Comparison of ENCODE assay signal across 17 cellular contexts in genomic region chr11:128297805-128298204, GRCh38.
DNase-seq lines count a peak whose midpoint lies in the region; ATAC-seq and TF ChIP-seq lines count a peak whose summit lies in the region.
"Had no signal": no experiment of that assay in that cellular context is flagged by ENCODE, and none has a peak within 500 bp of the region (broad histone marks: within the 10 kb centered on the region; RNA-seq: fewer than 3 reads in every experiment).

No MANE protein-coding gene starts in this region.

- H3K27me3 Mint-ChIP-seq in central memory CD8-positive, alpha-beta T cell = no peaks in the 10 kb centered on the region
- no peaks in the 10 kb centered on the region for H3K27me3 Mint-ChIP-seq in Calu3 (ENCODE audit: unreplicated experiment)

- H4K8ac ChIP-seq in trophoblast cell (ENCODE audit: low read depth, low read length) = no peak overlapping the region

- H3K79me1 ChIP-seq in trophoblast cell (ENCODE audit: low read length) = peaks cover 15% of the 10 kb centered on the region

- H3K23ac ChIP-seq in trophoblast cell (ENCODE audit: low read length) = no peak overlapping the region

- no peak overlapping the region for H3K4ac ChIP-seq in trophoblast cell (ENCODE audit: low read depth, low read length)

- H3K9me3 ChIP-seq in trophoblast cell (ENCODE audit: insufficient read depth, low read depth, low read length) = no peaks in the 10 kb centered on the region
- H3K9me3 ChIP-seq: A549, thyroid gland had no signal

- no peak overlapping the region for H3K4me3 ChIP-seq in trophoblast cell (ENCODE audit: low read depth, low read length)
- H3K4me3 ChIP-seq: A549, lung, smooth muscle cell, thyroid gland had no signal

- H3K14ac ChIP-seq in trophoblast cell (ENCODE audit: low read length) = no peak overlapping the region

- H3K9ac ChIP-seq in trophoblast cell (ENCODE audit: low read length) = no peak overlapping the region

- H3K9me3 Mint-ChIP-seq in central memory CD8-positive, alpha-beta T cell = no peaks in the 10 kb centered on the region
- no peaks in the 10 kb centered on the region for H3K9me3 Mint-ChIP-seq in Calu3 (ENCODE audit: low read depth, unreplicated experiment)

- no peaks in the 10 kb centered on the region for H3K36me3 ChIP-seq in trophoblast cell (ENCODE audit: control insufficient read depth in 1 of 2, insufficient read depth in 2 of 2, low read length in 2 of 2)
- H3K36me3 ChIP-seq: thyroid gland had no signal

- no peak overlapping the region for H3K4me2 ChIP-seq in trophoblast cell (ENCODE audit: low read length)
- H3K4me2 ChIP-seq: A549, smooth muscle cell had no signal

- DNase-seq in NCI-H748 (lab: John Stamatoyannopoulos, UW; ENCODE audit: unreplicated experiment) (peak; percentile 51), NCI-H748 treated with DMSO at 0.1 percent for 48 hours (lab: John Stamatoyannopoulos, UW) (no peak), NAMALWA (ENCODE audit: low spot score) (peak; percentile 11), trophoblast cell (no peak), Calu3 (no peak), pons (ENCODE audit: low spot score) (no peak)
- DNase-seq in central memory CD8-positive, alpha-beta T cell (ENCODE audit: low spot score in 2 of 2) = no peak
- DNase-seq: activated T-cell treated with anti-CD3 and anti-CD28 coated beads, Interleukin-2, amount 50 U/mL, for 1 hour; hippocampal formation; NCI-H1048; NCI-H446; nucleus accumbens; thyroid gland had no signal

- peak overlapping the region; percentile 79 for H2BK120ac ChIP-seq in trophoblast cell (ENCODE audit: insufficient read depth, low read length, poor library complexity)

- no peak overlapping the region for H2BK5ac ChIP-seq in trophoblast cell (ENCODE audit: low read depth, low read length, poor library complexity)

- no peaks in the 10 kb centered on the region for H3K27me3 ChIP-seq in trophoblast cell (ENCODE audit: insufficient read depth, low read length)
- H3K27me3 ChIP-seq: thyroid gland had no signal

- H2BK12ac ChIP-seq in trophoblast cell (ENCODE audit: low read length) = no peak overlapping the region

- WGBS in trophoblast cell (ENCODE audit: extremely low coverage, insufficient coverage, insufficient read length) = no CpG with 5 or more reads among the region's 3 CpGs

- CTCF ChIA-PET in Calu3 (lab: Charles Lee) = no interaction called here

- no peak for ATAC-seq in central memory CD8-positive, alpha-beta T cell (replicated peaks; ENCODE audit: extremely low read depth, poor library complexity, severe bottlenecking)
- no peak for ATAC-seq in GM18858 (IDR thresholded peaks at IDR 0.05; ENCODE audit: unreplicated experiment)
- ATAC-seq: A549 had no signal

- no TSS peak for BruUV-seq in Calu3 (replicated peaks; lab: Mats Ljungman, UMichigan)

- H2AK5ac ChIP-seq in trophoblast cell (ENCODE audit: low read length) = no peak overlapping the region

- no peak overlapping the region for H4K91ac ChIP-seq in trophoblast cell (ENCODE audit: low read depth, low read length)

- H3K27ac ChIP-seq in trophoblast cell (ENCODE audit: low read depth, low read length) = no peak overlapping the region
- H3K27ac ChIP-seq: A549 had no signal

- H3K4me1 ChIP-seq in trophoblast cell (ENCODE audit: control insufficient read depth in 1 of 2, insufficient read depth in 2 of 2, low read length in 2 of 2) = peaks cover 6 to 17% of the 10 kb centered on the region in 2 experiments
- H3K4me1 ChIP-seq: A549 had no signal

- no peak for TF ChIP-seq CTCF in Calu3 (IDR thresholded peaks at IDR 0.05; ENCODE audit: unreplicated experiment)

- H3K4me3 Mint-ChIP-seq in central memory CD8-positive, alpha-beta T cell = no peak overlapping the region
- H3K4me3 Mint-ChIP-seq in Calu3 (ENCODE audit: low read depth, unreplicated experiment) = no peak overlapping the region

- no peaks in the 10 kb centered on the region for H3K79me2 ChIP-seq in trophoblast cell (ENCODE audit: control insufficient read depth, insufficient read depth, low read length, poor library complexity)

- H3K27ac Mint-ChIP-seq in central memory CD8-positive, alpha-beta T cell (ENCODE audit: low read depth) = peak overlapping the region; percentile 91
- no peak overlapping the region for H3K27ac Mint-ChIP-seq in Calu3 (ENCODE audit: unreplicated experiment)

- intact Hi-C loops in Calu3 (cut with micrococcal nuclease; ENCODE audit: unreplicated experiment) = loop anchor here (10.0 kb wide), 2 partner anchors 217 to 537 kb away; no protein-coding TSS in a partner anchor

- no peak overlapping the region for H2AFZ ChIP-seq in trophoblast cell (ENCODE audit: insufficient read depth, low read length, poor library complexity)

- peaks cover 10% of the 10 kb centered on the region for H3K36me3 Mint-ChIP-seq in central memory CD8-positive, alpha-beta T cell (ENCODE audit: insufficient read depth)
- H3K36me3 Mint-ChIP-seq in Calu3 (ENCODE audit: insufficient read depth, unreplicated experiment) = no peaks in the 10 kb centered on the region

- no peak overlapping the region for H3K18ac ChIP-seq in trophoblast cell (ENCODE audit: low read length)

- peaks cover 89% of the 10 kb centered on the region for H3K4me1 Mint-ChIP-seq in central memory CD8-positive, alpha-beta T cell
- H3K4me1 Mint-ChIP-seq in Calu3 (ENCODE audit: low read depth, unreplicated experiment) = peaks cover 8% of the 10 kb centered on the region

- no peak overlapping the region for H4K12ac ChIP-seq in trophoblast cell (ENCODE audit: low read depth, low read length)

Comparison
In these comparisons a context has a peak if more than half of its experiments do, and no peak if none do; other contexts are left out.
1. DNase-seq: peak in NCI-H748 (single experiment) and NAMALWA (single experiment); none in NCI-H748 treated with DMSO at 0.1 percent for 48 hours (single experiment), central memory CD8-positive, alpha-beta T cell (0 of 2), trophoblast cell (0 of 2), Calu3 (single experiment) and pons (single experiment).